ENCODE assay signal across 26 cellular contexts in genomic region chr10:83357004-83357403, GRCh38.
"Had no signal": no experiment of that assay in that cellular context is flagged by ENCODE, and none has a peak within 500 bp of the region (broad histone marks: within the 10 kb centered on the region; RNA-seq: fewer than 3 reads in every experiment).

No MANE protein-coding gene starts in this region.

- H3K9me3 ChIP-seq: testis, thyroid gland, upper lobe of right lung, uterus, vagina had no signal

- DNase-seq: stimulated activated CD4-positive, alpha-beta T cell treated with anti-CD3 and anti-CD28 coated beads, Interleukin-2, amount 100 ng/mL, for 48 hours; stimulated activated CD4-positive, alpha-beta T cell treated with anti-CD3 and anti-CD28 coated beads, Interleukin-4, amount 100 ng/mL, for 1 hour; stimulated activated CD4-positive, alpha-beta T cell treated with anti-CD3 and anti-CD28 coated beads, Interleukin-4, amount 100 ng/mL, for 24 hours; stimulated activated CD4-positive, alpha-beta T cell treated with anti-CD3 and anti-CD28 coated beads, Interleukin-4, amount 100 ng/mL, for 4 hours; stimulated activated CD8-positive, alpha-beta memory T cell treated with anti-CD3 and anti-CD28 coated beads, Interleukin-4, amount 100 ng/mL, for 48 hours; stimulated activated naive B cell treated with anti-CD40 and anti-IgM and Interleukin-4, amounts not matched to agents 10 μg/mL and 1 μg/mL and 100 μg/mL, for 72 hours; stimulated activated naive CD4-positive, alpha-beta T cell; stimulated activated naive CD4-positive, alpha-beta T cell treated with Interleukin-2 at 50 U/mL for 16 hours; stimulated activated naive CD8-positive, alpha-beta T cell treated with anti-CD3 and anti-CD28 coated beads, Interleukin-15, amount 100 ng/mL, for 72 hours; stimulated activated naive CD8-positive, alpha-beta T cell treated with anti-CD3 and anti-CD28 coated beads, Interleukin-15, Interleukin-2, amounts not matched to agents 100 U/mL and 50 U/mL, for 24 hours; stomach; substantia nigra; testis; thyroid gland; tibial artery; transverse colon; trophoblast cell; upper lobe of left lung; upper lobe of right lung; uterus had no signal

- ATAC-seq: stimulated activated effector memory CD8-positive, alpha-beta T cell treated with anti-CD3 and anti-CD28 coated beads, Interleukin-12 subunit alpha, Interleukin-12 subunit beta, amount 100 ng/mL, for 72 hours; stimulated activated memory B cell treated with anti-CD40 and anti-IgM and Interleukin-4, amounts not matched to agents 10 μg/mL and 1 μg/mL and 100 μg/mL, for 72 hours; stimulated activated naive B cell treated with anti-CD40 and anti-IgM and Interleukin-4, amounts not matched to agents 10 μg/mL and 1 μg/mL and 100 μg/mL, for 72 hours; stimulated activated naive CD8-positive, alpha-beta T cell treated with anti-CD3 and anti-CD28 coated beads, Interleukin-15, amount 100 ng/mL, for 72 hours; stimulated activated naive CD8-positive, alpha-beta T cell treated with anti-CD3 and anti-CD28 coated beads, Interleukin-15, Interleukin-2, amounts not matched to agents 100 U/mL and 50 U/mL, for 24 hours; upper lobe of right lung had no signal

- H3K4me3 ChIP-seq: stomach, suprapubic skin, testis, thoracic aorta, thyroid gland, tibial artery, tibial nerve, transverse colon, upper lobe of left lung, upper lobe of right lung, uterus, vagina had no signal

- H3K4me1 ChIP-seq: stomach, suprapubic skin, testis, thyroid gland, tibial artery, tibial nerve, transverse colon, upper lobe of left lung, upper lobe of right lung, uterus, vagina had no signal

- H3K27ac ChIP-seq: stomach, suprapubic skin, testis, thoracic aorta, thyroid gland, tibial artery, tibial nerve, transverse colon, upper lobe of left lung, upper lobe of right lung, uterus, vagina had no signal

- H3K36me3 ChIP-seq: stomach, suprapubic skin, thoracic aorta, thyroid gland, tibial artery, tibial nerve, transverse colon, upper lobe of left lung, upper lobe of right lung, uterus, vagina had no signal
